Comparison of ENCODE assay signal across 9 cellular contexts in genomic region chr16:53043986-53044571, GRCh38. TPM values are rescaled to one million over a fixed set of nuclear protein-coding genes. Genes with fewer than 3 reads are reported as not detected.
DNase-seq lines count a peak whose midpoint lies in the region; ATAC-seq and TF ChIP-seq lines count a peak whose summit lies in the region.
"Had no signal": no experiment of that assay in that cellular context is flagged by ENCODE, and none has a peak within 500 bp of the region (broad histone marks: within the 10 kb centered on the region; RNA-seq: fewer than 3 reads in every experiment).

No MANE protein-coding gene starts in this region.

- H3K27me3 ChIP-seq in Karpas-422 (ENCODE audit: low read length) (no peaks in the 10 kb centered on the region), duodenal mucosa (ENCODE audit: control insufficient read depth in 1 of 2, insufficient read depth in 2 of 2, low read length in 2 of 2) (no peaks in the 10 kb centered on the region), subcutaneous abdominal adipose tissue (ENCODE audit: control insufficient read depth in 5 of 5, insufficient read depth in 4 of 5, low read length in 5 of 5) (no peaks in the 10 kb centered on the region), adrenal gland (no peaks in the 10 kb centered on the region)

- ATAC-seq in esophagus mucosa: no peak

- H3K4me2 ChIP-seq in Karpas-422 (ENCODE audit: low read depth, low read length, poor library complexity, severe bottlenecking): no peak overlapping the region

- POLR2A ChIA-PET in GM10248 (lab: Yijun Ruan, JAX): no interaction called here

- DNase-seq in Karpas-422 (peak; percentile 38), kidney glomerular epithelial cell (lab: John Stamatoyannopoulos, UW) (peak; percentile 77), adrenal gland (no peak), GM10248 (ENCODE audit: extremely low spot score) (no peak)
- DNase-seq: activated naive CD4-positive, alpha-beta T cell treated with anti-CD3 and anti-CD28 coated beads for 36 hours; T-helper 9 cell had no signal

- intact Hi-C loops in adrenal gland (cut with DNase I): no loop called here

- TF ChIP-seq CTCF in adrenal gland (IDR thresholded peaks at IDR 0.05): no peak
- no peak for TF ChIP-seq CTCF in GM10248 (IDR thresholded peaks at IDR 0.05; ENCODE audit: control extremely low read depth, extremely low read depth, low read depth, missing control alignments)

- 24 to 47% (median 26%) methylated on average over 4 to 11 of the region's 11 CpGs for WGBS in adrenal gland, 4 donors

- no peak overlapping the region for H3K27ac ChIP-seq in Karpas-422 (ENCODE audit: low read length)
- H3K27ac ChIP-seq in duodenal mucosa (ENCODE audit: low read depth, low read length): peak overlapping the region; percentile 45
- peak overlapping the region; percentile 50 for H3K27ac ChIP-seq in subcutaneous abdominal adipose tissue (ENCODE audit: low read depth, low read length)
- peak overlapping the region in 1 of 5 donors; percentile 49 for H3K27ac ChIP-seq in adrenal gland

- no peaks in the 10 kb centered on the region for H4K20me1 ChIP-seq in Karpas-422 (ENCODE audit: insufficient read depth, low read depth, low read length)

- H3K4me1 ChIP-seq in Karpas-422 (ENCODE audit: low read length) (peaks cover 12% of the 10 kb centered on the region), duodenal mucosa (ENCODE audit: control insufficient read depth in 1 of 2, insufficient read depth in 2 of 2, low read length in 2 of 2) (peaks cover 44 to 49% of the 10 kb centered on the region in 2 donors), subcutaneous abdominal adipose tissue (ENCODE audit: control insufficient read depth in 5 of 5, insufficient read depth in 5 of 5, low read length in 5 of 5) (peaks cover 13 to 35% (median 29%) of the 10 kb centered on the region in 5 donors), adrenal gland (replicated peaks in 1 of 2) (no peaks in the 10 kb centered on the region)

- H2AFZ ChIP-seq in Karpas-422 (ENCODE audit: low read length): no peak overlapping the region

- H3K9me3 ChIP-seq in Karpas-422 (ENCODE audit: low read length): no peaks in the 10 kb centered on the region
- H3K9me3 ChIP-seq in duodenal mucosa (ENCODE audit: control insufficient read depth in 1 of 2, low read length in 2 of 2): no peaks in the 10 kb centered on the region
- no peaks in the 10 kb centered on the region for H3K9me3 ChIP-seq in subcutaneous abdominal adipose tissue (ENCODE audit: control insufficient read depth in 5 of 5, low read length in 5 of 5)
- H3K9me3 ChIP-seq in adrenal gland (replicated peaks in 1 of 3): no peaks in the 10 kb centered on the region

- no peaks in the 10 kb centered on the region for H3K9me2 ChIP-seq in Karpas-422 (replicated peaks; ENCODE audit: insufficient read depth, low read length)

- no peak for TF ChIP-seq POLR2A in adrenal gland (IDR thresholded peaks at IDR 0.05)

- H3K4me3 ChIP-seq in Karpas-422 (ENCODE audit: low read length) (no peak overlapping the region), duodenal mucosa (ENCODE audit: low read depth in 1 of 2, low read length in 2 of 2) (peak overlapping the region; percentile 11 to 30), subcutaneous abdominal adipose tissue (ENCODE audit: low read depth in 1 of 5, low read length in 5 of 5) (peak overlapping the region in 4 of 5 donors; percentile 8 to 38 (median 16)), adrenal gland (no peak overlapping the region)

- CTCF ChIA-PET in GM10248 (lab: Yijun Ruan, JAX): interaction anchor here (0.9 to 4.8 kb wide), 2 partner anchors 12 to 22 kb away, joined by 3 to 25 read pairs; partner anchors contain the start of gene CHD9

- H3K9ac ChIP-seq in Karpas-422 (ENCODE audit: low read length) (no peak overlapping the region), duodenal mucosa (ENCODE audit: low read depth in 1 of 2, low read length in 2 of 2) (no peak overlapping the region), subcutaneous abdominal adipose tissue (ENCODE audit: low read length in 5 of 5) (peak overlapping the region in 1 of 5 donors; percentile 26)

- H3K36me3 ChIP-seq in Karpas-422 (ENCODE audit: insufficient read depth, low read length) (no peaks in the 10 kb centered on the region), duodenal mucosa (ENCODE audit: control insufficient read depth in 1 of 2, insufficient read depth in 2 of 2, low read length in 2 of 2) (no peaks in the 10 kb centered on the region), subcutaneous abdominal adipose tissue (ENCODE audit: control insufficient read depth in 5 of 5, insufficient read depth in 5 of 5, low read length in 5 of 5) (no peaks in the 10 kb centered on the region), adrenal gland (replicated peaks in 1 of 2) (no peaks in the 10 kb centered on the region)

- H3K79me2 ChIP-seq in Karpas-422 (ENCODE audit: low read length): no peaks in the 10 kb centered on the region

RNA-seq across cellular contexts. Expression of gene CHD9NB, which starts 8.6 kb away (rescaled TPM):
- total RNA-seq in Karpas-422 (2014; rRNA removed; shearing (Covaris generic); ENCODE audit: low replicate concordance): not detected in 2 replicates
- 1 to 10 TPM in 1 of 8 donors, under 1 TPM in 7; 0.19 to 1.3 (median 0.56) TPM for total RNA-seq in adrenal gland
- polyA plus RNA-seq in adrenal gland: under 1 TPM; 0.11 to 0.64 (median 0.40) TPM
- 2.2 TPM for total RNA-seq in esophagus mucosa

RNA-seq across cellular contexts. Expression of gene CHD9, which starts 10.7 kb away (rescaled TPM):
- total RNA-seq in Karpas-422 (2014; rRNA removed; shearing (Covaris generic); ENCODE audit: low replicate concordance): 75.9 and 111 TPM in 2 replicates
- total RNA-seq in adrenal gland (10 to 100 TPM; 28.3 to 95.9 (median 61.2) TPM), esophagus mucosa (39.3 TPM)
- 10 to 100 TPM; 10.0 to 29.7 (median 27.3) TPM for polyA plus RNA-seq in adrenal gland

Comparison
In these comparisons a context has a peak if more than half of its experiments do, and no peak if none do; other contexts are left out.
1. DNase-seq: peak in Karpas-422 (single experiment) and kidney glomerular epithelial cell (single experiment); none in adrenal gland (0 of 7) and GM10248 (single experiment).
2. H3K4me3 ChIP-seq: peak in duodenal mucosa (2 of 2) and subcutaneous abdominal adipose tissue (4 of 5); none in Karpas-422 (single experiment) and adrenal gland (0 of 4).